Comparison of ENCODE assay signal across 8 cellular contexts in genomic region chr7:73738612-73739386, GRCh38. TPM values are rescaled to one million over a fixed set of nuclear protein-coding genes. Genes with fewer than 3 reads are reported as not detected.
DNase-seq lines count a peak whose midpoint lies in the region; ATAC-seq and TF ChIP-seq lines count a peak whose summit lies in the region.

TSS of gene ABHD11 (minus strand) at chr7:73738802. CDS start at chr7:73738770, 32 bp downstream.

- peak; percentile 86 for ATAC-seq in GM19395 (IDR thresholded peaks at IDR 0.05; ENCODE audit: unreplicated experiment)
- ATAC-seq in HG03558 (IDR thresholded peaks at IDR 0.05; ENCODE audit: extremely low read depth, unreplicated experiment): peak; percentile 83
- peak; percentile 77 for ATAC-seq in left lung

- peak within 1 kb of the TSS; percentile 93 for H3K27ac ChIP-seq in C4-2B
- H3K27ac ChIP-seq in left lung: peak within 1 kb of the TSS; percentile 87 to 92

- H3K4me3 ChIP-seq in left lung: peak within 1 kb of the TSS; percentile 95 to 96

- H3K4me1 ChIP-seq in left lung: peaks cover 12 to 38% of the 10 kb centered on the region in 2 donors

- intact Hi-C loops in left lung (cut with DNase I): no loop called here

- no peaks in the 10 kb centered on the region for H3K9me3 ChIP-seq in left lung

- DNase-seq in NCI-H748 treated with DMSO at 0.1 percent for 48 hours (lab: John Stamatoyannopoulos, UW) (peak; percentile 99), dedifferentiated amniotic fluid mesenchymal stem cell (ENCODE audit: extremely low spot score) (peak; percentile 94), left lung (peak; percentile 99)
- DNase-seq in activated CD4-positive, alpha-beta T cell treated with anti-CD3 and anti-CD28 coated beads, Interleukin-2, amount 50 U/mL, for 24 hours (ENCODE audit: low read depth in 1 of 2, low spot score in 1 of 2): peak; percentile 98 to 99
- DNase-seq in stimulated activated CD4-positive, alpha-beta T cell treated with anti-CD3 and anti-CD28 coated beads, Interleukin-2, amount 100 ng/mL, for 4 hours (ENCODE audit: low read depth): peak; percentile 97

- H3K36me3 ChIP-seq in left lung: peaks cover 0 to 18% of the 10 kb centered on the region in 2 donors

- TF ChIP-seq CTCF in C4-2B (conservative IDR thresholded peaks at IDR 0.05) (no peak), left lung (IDR thresholded peaks at IDR 0.05) (no peak)

- H3K27me3 ChIP-seq in left lung: no peaks in the 10 kb centered on the region

RNA-seq across cellular contexts. Expression of gene ABHD11, which starts in this region (rescaled TPM):
- 10 to 100 TPM; 35.6 to 36.3 TPM for total RNA-seq in left lung

Comparison
In these comparisons a context has a peak if more than half of its experiments do, and no peak if none do; other contexts are left out.
1. Peak in every context shown above with its lines: DNase-seq, ATAC-seq, H3K4me3 ChIP-seq and H3K27ac ChIP-seq.